Comparison of ENCODE assay signal across 1 cellular context in the genomic region with DNA sequence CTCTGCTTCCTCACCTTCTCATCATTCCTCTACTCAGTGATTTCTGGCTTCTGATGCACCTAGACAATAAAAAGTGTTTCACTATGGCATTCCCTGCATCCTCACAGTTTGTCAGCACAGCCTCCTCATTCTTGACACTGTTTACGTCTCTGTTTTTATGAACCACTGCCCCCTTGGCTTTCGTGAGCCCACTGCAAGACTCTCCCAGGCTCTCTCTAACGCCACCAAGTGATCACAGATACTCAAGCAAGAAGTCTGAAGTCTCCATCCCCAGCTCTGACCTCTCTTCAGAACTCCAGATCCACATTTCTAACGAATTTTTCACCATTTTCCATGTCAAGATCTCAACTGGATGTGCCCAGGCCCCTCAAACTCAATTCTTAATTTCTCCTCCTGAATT.
TF ChIP-seq lines count a peak whose summit lies in the region.

No MANE protein-coding gene starts in this region.

TF ChIP-seq in A549, 52 proteins besides CTCF, POLR2A, EP300 and RAD21 (continued from another document):
- TF ChIP-seq, protein P1, sequence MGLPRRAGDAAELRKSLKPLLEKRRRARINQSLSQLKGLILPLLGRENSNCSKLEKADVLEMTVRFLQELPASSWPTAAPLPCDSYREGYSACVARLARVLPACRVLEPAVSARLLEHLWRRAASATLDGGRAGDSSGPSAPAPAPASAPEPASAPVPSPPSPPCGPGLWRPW (IDR thresholded peaks at IDR 0.05): no peak
- TF ChIP-seq HEYL (CRISPR knock-in tag; IDR thresholded peaks at IDR 0.05) (no peak), SREBF2 (IDR thresholded peaks at IDR 0.05) (no peak), JUN (IDR thresholded peaks at IDR 0.05) (no peak), MAZ (IDR thresholded peaks at IDR 0.05; ENCODE audit: borderline replicate concordance, low read depth, low read length) (no peak), BHLHE40 (IDR thresholded peaks at IDR 0.05; ENCODE audit: low read depth, low read length) (no peak), HOXB13 (CRISPR knock-in tag; IDR thresholded peaks at IDR 0.05; ENCODE audit: low read depth) (no peak), CHD4 (IDR thresholded peaks at IDR 0.05; ENCODE audit: borderline replicate concordance) (no peak), MAFK (IDR thresholded peaks at IDR 0.05; ENCODE audit: partially characterized antibody) (no peak), RARB (CRISPR knock-in tag; IDR thresholded peaks at IDR 0.05) (no peak), RCOR1 (IDR thresholded peaks at IDR 0.05; ENCODE audit: low read depth, low read length) (no peak), HOXB5 (CRISPR knock-in tag; IDR thresholded peaks at IDR 0.05) (no peak)
- TF ChIP-seq, protein P2, sequence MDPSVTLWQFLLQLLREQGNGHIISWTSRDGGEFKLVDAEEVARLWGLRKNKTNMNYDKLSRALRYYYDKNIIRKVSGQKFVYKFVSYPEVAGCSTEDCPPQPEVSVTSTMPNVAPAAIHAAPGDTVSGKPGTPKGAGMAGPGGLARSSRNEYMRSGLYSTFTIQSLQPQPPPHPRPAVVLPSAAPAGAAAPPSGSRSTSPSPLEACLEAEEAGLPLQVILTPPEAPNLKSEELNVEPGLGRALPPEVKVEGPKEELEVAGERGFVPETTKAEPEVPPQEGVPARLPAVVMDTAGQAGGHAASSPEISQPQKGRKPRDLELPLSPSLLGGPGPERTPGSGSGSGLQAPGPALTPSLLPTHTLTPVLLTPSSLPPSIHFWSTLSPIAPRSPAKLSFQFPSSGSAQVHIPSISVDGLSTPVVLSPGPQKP (IDR thresholded peaks at IDR 0.05; ENCODE audit: low read depth, low read length): no peak
- TF ChIP-seq, protein P3, sequence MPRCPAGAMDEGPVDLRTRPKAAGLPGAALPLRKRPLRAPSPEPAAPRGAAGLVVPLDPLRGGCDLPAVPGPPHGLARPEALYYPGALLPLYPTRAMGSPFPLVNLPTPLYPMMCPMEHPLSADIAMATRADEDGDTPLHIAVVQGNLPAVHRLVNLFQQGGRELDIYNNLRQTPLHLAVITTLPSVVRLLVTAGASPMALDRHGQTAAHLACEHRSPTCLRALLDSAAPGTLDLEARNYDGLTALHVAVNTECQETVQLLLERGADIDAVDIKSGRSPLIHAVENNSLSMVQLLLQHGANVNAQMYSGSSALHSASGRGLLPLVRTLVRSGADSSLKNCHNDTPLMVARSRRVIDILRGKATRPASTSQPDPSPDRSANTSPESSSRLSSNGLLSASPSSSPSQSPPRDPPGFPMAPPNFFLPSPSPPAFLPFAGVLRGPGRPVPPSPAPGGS (IDR thresholded peaks at IDR 0.05): no peak
- TF ChIP-seq, protein P4, sequence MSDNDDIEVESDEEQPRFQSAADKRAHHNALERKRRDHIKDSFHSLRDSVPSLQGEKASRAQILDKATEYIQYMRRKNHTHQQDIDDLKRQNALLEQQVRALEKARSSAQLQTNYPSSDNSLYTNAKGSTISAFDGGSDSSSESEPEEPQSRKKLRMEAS (IDR thresholded peaks at IDR 0.05): no peak
- TF ChIP-seq, protein P5, sequence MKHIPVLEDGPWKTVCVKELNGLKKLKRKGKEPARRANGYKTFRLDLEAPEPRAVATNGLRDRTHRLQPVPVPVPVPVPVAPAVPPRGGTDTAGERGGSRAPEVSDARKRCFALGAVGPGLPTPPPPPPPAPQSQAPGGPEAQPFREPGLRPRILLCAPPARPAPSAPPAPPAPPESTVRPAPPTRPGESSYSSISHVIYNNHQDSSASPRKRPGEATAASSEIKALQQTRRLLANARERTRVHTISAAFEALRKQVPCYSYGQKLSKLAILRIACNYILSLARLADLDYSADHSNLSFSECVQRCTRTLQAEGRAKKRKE (CRISPR knock-in tag; IDR thresholded peaks at IDR 0.05; ENCODE audit: low read depth): no peak
